Comparison of ENCODE assay signal across 10 cellular contexts in genomic region chr6:118668761-118669411, GRCh38. TPM values are rescaled to one million over a fixed set of nuclear protein-coding genes. Genes with fewer than 3 reads are reported as not detected.
DNase-seq lines count a peak whose midpoint lies in the region; ATAC-seq, FAIRE-seq and TF ChIP-seq lines count a peak whose summit lies in the region.
"Had no signal": no experiment of that assay in that cellular context is flagged by ENCODE, and none has a peak within 500 bp of the region (broad histone marks: within the 10 kb centered on the region; RNA-seq: fewer than 3 reads in every experiment).

No MANE protein-coding gene starts in this region.

- no peaks in the 10 kb centered on the region for H3K27me3 Mint-ChIP-seq in progenitor cell of endocrine pancreas

- H3K27me3 ChIP-seq in right lobe of liver, result no peaks in the 10 kb centered on the region
- H3K27me3 ChIP-seq: cardiac muscle cell had no signal

- DNase-seq in DMS 273 treated with DMSO at 0.1 percent for 48 hours (lab: John Stamatoyannopoulos, UW), result peak; percentile 74
- peak; percentile 93 for DNase-seq in NCI-H2171 treated with DMSO at 0.1 percent for 48 hours (lab: John Stamatoyannopoulos, UW)
- DNase-seq in dedifferentiated amniotic fluid mesenchymal stem cell (ENCODE audit: extremely low spot score), result peak; percentile 77
- DNase-seq in progenitor cell of endocrine pancreas (ENCODE audit: low spot score, unreplicated experiment), result no peak
- DNase-seq in GM10266 (ENCODE audit: extremely low spot score), result no peak
- DNase-seq in GM12892 (ENCODE audit: insufficient read length), result no peak
- no peak for DNase-seq in right lobe of liver
- DNase-seq in activated CD8-positive, alpha-beta memory T cell treated with anti-CD3 and anti-CD28 coated beads for 24 hours, result no peak
- DNase-seq: NCI-H2029 had no signal

- TF ChIP-seq CTCF in progenitor cell of endocrine pancreas (IDR thresholded peaks at IDR 0.05; ENCODE audit: unreplicated experiment) (no peak), GM10266 (IDR thresholded peaks at IDR 0.05; ENCODE audit: control insufficient read depth, insufficient read depth, low read depth, missing control alignments) (no peak), right lobe of liver (IDR thresholded peaks at IDR 0.05) (no peak)

- ATAC-seq in right lobe of liver, result no peak

- H3K27ac Mint-ChIP-seq in progenitor cell of endocrine pancreas, result peak overlapping the region; percentile 9

- H3K4me3 Mint-ChIP-seq in progenitor cell of endocrine pancreas (ENCODE audit: low read depth), result no peak overlapping the region

- no peaks in the 10 kb centered on the region for H3K4me1 ChIP-seq in right lobe of liver

- TF ChIP-seq POLR2A in GM12892 (IDR thresholded peaks at IDR 0.05; ENCODE audit: low read depth, low read length) (no peak), right lobe of liver (IDR thresholded peaks at IDR 0.05) (no peak)

- no peak overlapping the region for H3K4me3 ChIP-seq in right lobe of liver
- H3K4me3 ChIP-seq: cardiac muscle cell had no signal

- no peaks in the 10 kb centered on the region for H3K36me3 Mint-ChIP-seq in progenitor cell of endocrine pancreas (ENCODE audit: insufficient read depth)

- intact Hi-C loops in right lobe of liver (cut with DNase I), result no loop called here

- no peaks in the 10 kb centered on the region for H3K9me3 Mint-ChIP-seq in progenitor cell of endocrine pancreas (ENCODE audit: low read depth)

- no peak for FAIRE-seq in GM12892 (lab: Jason Lieb, UNC)

- no peak overlapping the region for H3K27ac ChIP-seq in right lobe of liver
- H3K27ac ChIP-seq: cardiac muscle cell had no signal

- H3K4me1 Mint-ChIP-seq in progenitor cell of endocrine pancreas (ENCODE audit: low read depth), result peaks cover 7% of the 10 kb centered on the region

- 86% methylated on average over 1 of the region's 1 CpG for WGBS in right lobe of liver (ENCODE audit: insufficient coverage, low coverage, low lambda C conversion rate, missing lambda C conversion rate)

- H3K9me3 ChIP-seq in right lobe of liver, result no peaks in the 10 kb centered on the region

- no peaks in the 10 kb centered on the region for H3K36me3 ChIP-seq in right lobe of liver
- H3K36me3 ChIP-seq: cardiac muscle cell had no signal

RNA-seq across cellular contexts. Expression of gene CEP85L, which starts 17.5 kb away (rescaled TPM):
- total RNA-seq in progenitor cell of endocrine pancreas, result 6.8 and 8.8 TPM in 2 replicates
- 11.5 TPM for polyA plus RNA-seq in GM12892 (2012; ENCODE audit: missing spikeins)
- 1 to 10 TPM; 2.9 to 8.7 (median 4.1) TPM for total RNA-seq in right lobe of liver

Comparison
In these comparisons a context has a peak if more than half of its experiments do, and no peak if none do; other contexts are left out.
1. DNase-seq: peak in DMS 273 treated with DMSO at 0.1 percent for 48 hours (single experiment), NCI-H2171 treated with DMSO at 0.1 percent for 48 hours (single experiment) and dedifferentiated amniotic fluid mesenchymal stem cell (single experiment); none in progenitor cell of endocrine pancreas (single experiment), GM10266 (single experiment), GM12892 (single experiment), right lobe of liver (0 of 3) and activated CD8-positive, alpha-beta memory T cell treated with anti-CD3 and anti-CD28 coated beads for 24 hours (single experiment).